ENCODE assay signal across 8 cellular contexts in genomic region chr7:140646931-140647647, GRCh38. TPM values are rescaled to one million over a fixed set of nuclear protein-coding genes. Genes with fewer than 3 reads are reported as not detected.
DNase-seq lines count a peak whose midpoint lies in the region; ATAC-seq lines count a peak whose summit lies in the region.

No MANE protein-coding gene starts in this region.

- intact Hi-C loops in left cardiac atrium (cut with DNase I) = no loop called here

- ATAC-seq in GM19023 (IDR thresholded peaks at IDR 0.05; ENCODE audit: unreplicated experiment) (peak; percentile 88), HG03196 (IDR thresholded peaks at IDR 0.05; ENCODE audit: unreplicated experiment) (peak; percentile 80), left cardiac atrium (peak; percentile 65 to 78)

- DNase-seq in COLO668 (lab: John Stamatoyannopoulos, UW; ENCODE audit: unreplicated experiment) (peak; percentile 73), NCI-H82 (lab: John Stamatoyannopoulos, UW) (peak; percentile 93), left cardiac atrium (peak; percentile 39), middle frontal gyrus (ENCODE audit: extremely low spot score, low spot score) (no peak)
- DNase-seq in activated naive CD4-positive, alpha-beta T cell treated with anti-CD3 and anti-CD28 coated beads, Interleukin-2, amount 50 U/mL, for 16 hours = peak; percentile 20
- DNase-seq in stimulated activated CD4-positive, alpha-beta T cell treated with anti-CD3 and anti-CD28 coated beads, Interleukin-4, amount 100 ng/mL, for 24 hours = peak; percentile 26

RNA-seq across cellular contexts. Expression of gene DENND2A, which starts 6.5 kb away (rescaled TPM):
- 10 to 100 TPM in 1 of 2 donors, 1 to 10 TPM in 1; 9.6 to 19.0 TPM for total RNA-seq in left cardiac atrium

RNA-seq across cellular contexts. Expression of gene ADCK2, which starts 25.7 kb away (rescaled TPM):
- 10 to 100 TPM; 12.9 to 14.7 TPM for total RNA-seq in left cardiac atrium

RNA-seq across cellular contexts. Expression of gene NDUFB2, which starts 49.4 kb away (rescaled TPM):
- 100 to 1,000 TPM; 499 to 528 TPM for total RNA-seq in left cardiac atrium
